ENCODE assay signal across 18 cellular contexts in genomic region chr10:22148956-22149355, GRCh38.
A peak's percentile ranks its signal among the peaks of the same experiment; 100 is the strongest.
DNase-seq lines count a peak whose midpoint lies in the region; TF ChIP-seq lines count a peak whose summit lies in the region.
"Had no signal": no experiment of that assay in that cellular context is flagged by ENCODE, and none has a peak within 500 bp of the region (broad histone marks: within the 10 kb centered on the region; RNA-seq: fewer than 3 reads in every experiment).

No MANE protein-coding gene starts in this region.

- no TSS peak for BruUV-seq in mammary epithelial cell (replicated peaks; lab: Mats Ljungman, UMichigan)

- H3K4me1 ChIP-seq in mammary epithelial cell (ENCODE audit: insufficient read depth, low read length) = no peaks in the 10 kb centered on the region
- H3K4me1 ChIP-seq: esophagus muscularis mucosa, psoas muscle had no signal

- H3K27ac ChIP-seq in mammary epithelial cell (ENCODE audit: insufficient read depth, low read depth, low read length) = no peak overlapping the region
- H3K27ac ChIP-seq: esophagus muscularis mucosa, psoas muscle, thoracic aorta had no signal

- no peaks in the 10 kb centered on the region for H4K20me1 ChIP-seq in mammary epithelial cell (ENCODE audit: insufficient read depth, low read length)

- in situ Hi-C loops in mammary epithelial cell (cut with MboI; ENCODE audit: low sequenced_read_pairs in 2 of 2) = no loop called here

- no peaks in the 10 kb centered on the region for H3K9me3 ChIP-seq in mammary epithelial cell (replicated peaks; ENCODE audit: insufficient read depth, low read length)
- H3K9me3 ChIP-seq: psoas muscle, thoracic aorta had no signal

- H3K27me3 ChIP-seq in mammary epithelial cell (ENCODE audit: insufficient read depth, low read length) = no peaks in the 10 kb centered on the region
- H3K27me3 ChIP-seq: esophagus muscularis mucosa had no signal

- H3K4me2 ChIP-seq in mammary epithelial cell (ENCODE audit: insufficient read depth, low read depth, low read length) = no peak overlapping the region

- H3K4me3 ChIP-seq in mammary epithelial cell (replicated peaks in 1 of 3; ENCODE audit: insufficient read depth in 1 of 3, low read depth in 2 of 3, low read length in 3 of 3) = no peak overlapping the region
- H3K4me3 ChIP-seq: esophagus muscularis mucosa, psoas muscle, thoracic aorta had no signal

- no peaks in the 10 kb centered on the region for H3K79me2 ChIP-seq in mammary epithelial cell (ENCODE audit: insufficient read depth, low read length)

- no peak for TF ChIP-seq CTCF in mammary epithelial cell (conservative IDR thresholded peaks at IDR 0.05 in 1 of 2, IDR thresholded peaks at IDR 0.05 in 1 of 2; ENCODE audit: extremely low read depth in 1 of 2, insufficient read depth in 1 of 2, low read depth in 1 of 2, low read length in 2 of 2)

- H2AFZ ChIP-seq in mammary epithelial cell (ENCODE audit: low read depth, low read length) = no peak overlapping the region

- no peaks in the 10 kb centered on the region for H3K36me3 ChIP-seq in mammary epithelial cell (ENCODE audit: insufficient read depth, low read length)
- H3K36me3 ChIP-seq: esophagus muscularis mucosa, thoracic aorta had no signal

- H3K9ac ChIP-seq in mammary epithelial cell (ENCODE audit: insufficient read depth, low read length) = no peak overlapping the region

- dilution Hi-C loops in mammary epithelial cell (cut with HindIII; ENCODE audit: low sequenced_read_pairs) = no loop called here

- peak; percentile 15 for DNase-seq in HCEC 1CT
- DNase-seq in NCI-H2029 treated with DMSO at 0.1 percent for 48 hours (lab: John Stamatoyannopoulos, UW) = peak; percentile 5
- peak; percentile 2 for DNase-seq in mammary epithelial cell
- peak; percentile 33 to 84 for DNase-seq in lung microvascular endothelial cell (ENCODE audit: low read depth in 2 of 2)
- DNase-seq in amygdala (lab: John Stamatoyannopoulos, UW) = no peak
- DNase-seq in NCI-H2227 (lab: John Stamatoyannopoulos, UW; ENCODE audit: unreplicated experiment) = no peak
- no peak for DNase-seq in stimulated activated CD4-positive, alpha-beta T cell treated with anti-CD3 and anti-CD28 coated beads, Interleukin-12 subunit alpha, Interleukin-12 subunit beta, amount 100 ng/mL, for 4 hours
- DNase-seq: activated CD4-positive, alpha-beta T cell treated with anti-CD3 and anti-CD28 coated beads, Interleukin-2, amount 50 U/mL, for 4 hours; activated T-cell treated with anti-CD3 and anti-CD28 coated beads, Interleukin-2, amount 50 U/mL, for 24 hours; Calu3; GOT3; Karpas-422; midbrain; NCI-H1436; NCI-H526 treated with DMSO at 0.1 percent for 48 hours; psoas muscle had no signal

- intact Hi-C loops in mammary epithelial cell (cut with micrococcal nuclease) = no loop called here

- CTCF ChIA-PET in mammary epithelial cell (lab: Charles Lee; ENCODE audit: low non-redundant PET) = no interaction called here

Comparison
In these comparisons a context has a peak if more than half of its experiments do, and no peak if none do; other contexts are left out.
1. DNase-seq: peak in HCEC 1CT (single experiment), NCI-H2029 treated with DMSO at 0.1 percent for 48 hours (single experiment), mammary epithelial cell (single experiment) and lung microvascular endothelial cell (2 of 2); none in amygdala (0 of 56), NCI-H2227 (single experiment) and stimulated activated CD4-positive, alpha-beta T cell treated with anti-CD3 and anti-CD28 coated beads, Interleukin-12 subunit alpha, Interleukin-12 subunit beta, amount 100 ng/mL, for 4 hours (single experiment).